Comparison of ENCODE assay signal across 19 cellular contexts in genomic region chr7:116552616-116553015, GRCh38. TPM values are rescaled to one million over a fixed set of nuclear protein-coding genes. Genes with fewer than 3 reads are reported as not detected.
A peak's percentile ranks its signal among the peaks of the same experiment; 100 is the strongest.
DNase-seq lines count a peak whose midpoint lies in the region; ATAC-seq, FAIRE-seq and TF ChIP-seq lines count a peak whose summit lies in the region.
"Had no signal": no experiment of that assay in that cellular context is flagged by ENCODE, and none has a peak within 500 bp of the region (broad histone marks: within the 10 kb centered on the region; RNA-seq: fewer than 3 reads in every experiment).

No MANE protein-coding gene starts in this region.

- H3K4me3 ChIP-seq in bronchial epithelial cell (ENCODE audit: low read depth, low read length) (no peak overlapping the region), neuronal stem cell (ENCODE audit: low read length in 2 of 2) (no peak overlapping the region)
- H3K4me3 ChIP-seq: SJSA1 had no signal

- ATAC-seq in GM18873 (IDR thresholded peaks at IDR 0.05; ENCODE audit: low FRiP score, unreplicated experiment) = no peak
- ATAC-seq in stimulated activated naive CD8-positive, alpha-beta T cell treated with anti-CD3 and anti-CD28 coated beads, Interleukin-15, Interleukin-2, amounts not matched to agents 100 U/mL and 50 U/mL, for 24 hours = no peak

- no peak overlapping the region for H3K9ac ChIP-seq in neuronal stem cell (ENCODE audit: low read depth, low read length, poor library complexity)

- no peak overlapping the region for H4K91ac ChIP-seq in neuronal stem cell (ENCODE audit: low read depth, low read length, poor library complexity)

- H3K79me1 ChIP-seq in neuronal stem cell (ENCODE audit: low read depth, low read length) = no peaks in the 10 kb centered on the region

- no peak for FAIRE-seq in bronchial epithelial cell (lab: Jason Lieb, UNC)
- FAIRE-seq: H54 had no signal

- DNase-seq in Caki2 (ENCODE audit: low read depth) (peak; percentile 66), M059J (ENCODE audit: low read depth) (peak; percentile 68), bronchial epithelial cell (ENCODE audit: low read depth) (peak; percentile 89), neuronal stem cell (ENCODE audit: low spot score) (no peak), glomerular visceral epithelial cell (ENCODE audit: extremely low spot score) (no peak)
- no peak for DNase-seq in activated T-helper 1 cell treated with anti-CD3 and anti-CD28 coated beads, Interleukin-12 subunit alpha, Interleukin-12 subunit beta, Interleukin-2, Interleukin-4 antibody, amounts not matched to agents 30 ng/mL and 10 ng/mL and 1 ng/mL, durations not matched to agents 14 hours and 24 hours and 36 hours (ENCODE audit: low spot score)
- DNase-seq in stimulated activated naive CD8-positive, alpha-beta T cell treated with anti-CD3 and anti-CD28 coated beads, Interleukin-15, Interleukin-2, amounts not matched to agents 100 U/mL and 50 U/mL, for 24 hours = no peak
- DNase-seq: activated CD4-positive, alpha-beta T cell treated with anti-CD3 and anti-CD28 coated beads, Interleukin-2, amount 50 U/mL, for 4 hours; amniotic stem cell; NCI-H1417; NK-92 treated with Interleukin-12 subunit alpha and Interleukin-12 subunit beta, amount 100 ng/mL, for 24 hours; retina; stimulated activated CD4-positive, alpha-beta T cell treated with anti-CD3 and anti-CD28 coated beads, Interleukin-2, amount 100 ng/mL, for 48 hours; stimulated activated CD8-positive, alpha-beta memory T cell treated with anti-CD3 and anti-CD28 coated beads, Interleukin-4, amount 100 ng/mL, for 48 hours had no signal

- no CpG with 5 or more reads among the region's 1 CpG for WGBS in neuronal stem cell (ENCODE audit: extremely low coverage in 2 of 2, insufficient read length in 2 of 2, insufficient replicate concordance in 1 of 2), 2 donors

- TF ChIP-seq CTCF in bronchial epithelial cell (IDR thresholded peaks at IDR 0.05; ENCODE audit: insufficient read depth, low read length, severe bottlenecking) = no peak

- peak overlapping the region; percentile 16 for H2AFZ ChIP-seq in neuronal stem cell (ENCODE audit: low read length)

- no peak overlapping the region for H3K23ac ChIP-seq in neuronal stem cell (ENCODE audit: low read depth, low read length, poor library complexity)

- no peak overlapping the region for H2BK12ac ChIP-seq in neuronal stem cell (ENCODE audit: low read length)

- no peaks in the 10 kb centered on the region for H3K4me1 Mint-ChIP-seq in activated T-helper 1 cell treated with anti-CD3 and anti-CD28 coated beads, Interleukin-12 subunit alpha, Interleukin-12 subunit beta, Interleukin-2, Interleukin-4 antibody, amounts not matched to agents 30 ng/mL and 10 ng/mL and 1 ng/mL, durations not matched to agents 14 hours and 24 hours and 36 hours (ENCODE audit: low read depth)

- no peak overlapping the region for H2AK5ac ChIP-seq in neuronal stem cell (ENCODE audit: low read depth, low read length)

- H3K4me3 Mint-ChIP-seq in activated T-helper 1 cell treated with anti-CD3 and anti-CD28 coated beads, Interleukin-12 subunit alpha, Interleukin-12 subunit beta, Interleukin-2, Interleukin-4 antibody, amounts not matched to agents 30 ng/mL and 10 ng/mL and 1 ng/mL, durations not matched to agents 14 hours and 24 hours and 36 hours = no peak overlapping the region
- H3K4me3 Mint-ChIP-seq: IgD-negative memory B cell, nephron had no signal

- H3K27ac Mint-ChIP-seq in activated T-helper 1 cell treated with anti-CD3 and anti-CD28 coated beads, Interleukin-12 subunit alpha, Interleukin-12 subunit beta, Interleukin-2, Interleukin-4 antibody, amounts not matched to agents 30 ng/mL and 10 ng/mL and 1 ng/mL, durations not matched to agents 14 hours and 24 hours and 36 hours = no peak overlapping the region
- H3K27ac Mint-ChIP-seq: IgD-negative memory B cell, nephron had no signal

- in situ Hi-C loops in Caki2 (cut with HindIII; ENCODE audit: low pct_unique_long_range_greater_than_20kb, low sequenced_read_pairs) = no loop called here

- peaks cover 0 to 2% of the 10 kb centered on the region in 2 donors for H3K4me1 ChIP-seq in neuronal stem cell (ENCODE audit: control insufficient read depth in 2 of 2, insufficient read depth in 1 of 2, low read depth in 1 of 2, low read length in 2 of 2)

- intact Hi-C loops in activated T-helper 1 cell treated with anti-CD3 and anti-CD28 coated beads, Interleukin-12 subunit alpha, Interleukin-12 subunit beta, Interleukin-2, Interleukin-4 antibody, amounts not matched to agents 30 ng/mL and 10 ng/mL and 1 ng/mL, durations not matched to agents 14 hours and 24 hours and 36 hours (cut with micrococcal nuclease) = no loop called here

- no peak overlapping the region for H2BK120ac ChIP-seq in neuronal stem cell (ENCODE audit: low read depth, low read length)

- H3K36me3 Mint-ChIP-seq in activated T-helper 1 cell treated with anti-CD3 and anti-CD28 coated beads, Interleukin-12 subunit alpha, Interleukin-12 subunit beta, Interleukin-2, Interleukin-4 antibody, amounts not matched to agents 30 ng/mL and 10 ng/mL and 1 ng/mL, durations not matched to agents 14 hours and 24 hours and 36 hours (ENCODE audit: low read depth) = no peaks in the 10 kb centered on the region
- H3K36me3 Mint-ChIP-seq: IgD-negative memory B cell had no signal

- no peak overlapping the region for H3K4me2 ChIP-seq in neuronal stem cell (ENCODE audit: insufficient read depth, low read length, poor library complexity, severe bottlenecking)

- peaks cover 14% of the 10 kb centered on the region for H3K27me3 Mint-ChIP-seq in activated T-helper 1 cell treated with anti-CD3 and anti-CD28 coated beads, Interleukin-12 subunit alpha, Interleukin-12 subunit beta, Interleukin-2, Interleukin-4 antibody, amounts not matched to agents 30 ng/mL and 10 ng/mL and 1 ng/mL, durations not matched to agents 14 hours and 24 hours and 36 hours (ENCODE audit: insufficient read depth)

- H3K27me3 ChIP-seq in bronchial epithelial cell (ENCODE audit: control insufficient read depth, insufficient read depth, low read length) (no peaks in the 10 kb centered on the region), neuronal stem cell (ENCODE audit: control insufficient read depth in 3 of 3, insufficient read depth in 3 of 3, low read depth in 1 of 3, low read length in 3 of 3) (no peaks in the 10 kb centered on the region)
- H3K27me3 ChIP-seq: SJSA1 had no signal

- no peak overlapping the region for H4K8ac ChIP-seq in neuronal stem cell (ENCODE audit: low read depth, low read length)

- H2BK15ac ChIP-seq in neuronal stem cell (ENCODE audit: low read length) = no peak overlapping the region

- no peak overlapping the region for H3K4ac ChIP-seq in neuronal stem cell (ENCODE audit: low read length)

- no peak overlapping the region for H3K27ac ChIP-seq in neuronal stem cell (replicated peaks; ENCODE audit: low read length)
- H3K27ac ChIP-seq: SJSA1 had no signal

- H3K14ac ChIP-seq in neuronal stem cell (ENCODE audit: low read length) = no peak overlapping the region

- peaks cover 20% of the 10 kb centered on the region for H3K36me3 ChIP-seq in bronchial epithelial cell (ENCODE audit: control insufficient read depth, insufficient read depth, low read length)
- H3K36me3 ChIP-seq in neuronal stem cell (replicated peaks in 1 of 2; ENCODE audit: control insufficient read depth in 2 of 2, insufficient read depth in 2 of 2, low read length in 2 of 2) = no peaks in the 10 kb centered on the region

- no peak overlapping the region for H2BK5ac ChIP-seq in neuronal stem cell (ENCODE audit: low read length)

- H3K9me3 Mint-ChIP-seq in activated T-helper 1 cell treated with anti-CD3 and anti-CD28 coated beads, Interleukin-12 subunit alpha, Interleukin-12 subunit beta, Interleukin-2, Interleukin-4 antibody, amounts not matched to agents 30 ng/mL and 10 ng/mL and 1 ng/mL, durations not matched to agents 14 hours and 24 hours and 36 hours = no peaks in the 10 kb centered on the region
- H3K9me3 Mint-ChIP-seq: IgD-negative memory B cell, nephron had no signal

- no peak overlapping the region for H3K18ac ChIP-seq in neuronal stem cell (ENCODE audit: low read length)

- H3K9me3 ChIP-seq in neuronal stem cell (replicated peaks in 1 of 2; ENCODE audit: control insufficient read depth in 2 of 2, insufficient read depth in 1 of 2, low read depth in 1 of 2, low read length in 2 of 2) = no peaks in the 10 kb centered on the region
- H3K9me3 ChIP-seq: SJSA1 had no signal

RNA-seq across cellular contexts. Expression of gene CAV1, which starts 27.8 kb away (rescaled TPM):
- total RNA-seq in Caki2 (2014; rRNA removed; shearing (Covaris generic); ENCODE audit: low replicate concordance) = 141 and 160 TPM in 2 replicates
- total RNA-seq in M059J (2014; rRNA removed; shearing (Covaris generic)) = 388 and 413 TPM in 2 replicates
- total RNA-seq in bronchial epithelial cell = 91.5 and 157 TPM in 2 replicates
- polyA plus RNA-seq in neuronal stem cell (2013, experiment 1 of 2) = 1.3 TPM
- 1.4 TPM for polyA plus RNA-seq in neuronal stem cell (2013, experiment 2 of 2)
- total RNA-seq in activated T-helper 1 cell treated with anti-CD3 and anti-CD28 coated beads, Interleukin-12 subunit alpha, Interleukin-12 subunit beta, Interleukin-2, Interleukin-4 antibody, amounts not matched to agents 30 ng/mL and 10 ng/mL and 1 ng/mL, durations not matched to agents 14 hours and 24 hours and 36 hours = 0.76 and 1.8 TPM in 2 replicates

RNA-seq across cellular contexts. Expression of gene CAV2, which starts 53.1 kb away (rescaled TPM):
- 191 and 199 TPM in 2 replicates for total RNA-seq in Caki2 (2014; rRNA removed; shearing (Covaris generic); ENCODE audit: low replicate concordance)
- total RNA-seq in M059J (2014; rRNA removed; shearing (Covaris generic)) = 151 and 165 TPM in 2 replicates
- total RNA-seq in bronchial epithelial cell = 132 and 150 TPM in 2 replicates
- polyA plus RNA-seq in neuronal stem cell (2013, experiment 1 of 2) = 1.2 TPM
- 1.3 TPM for polyA plus RNA-seq in neuronal stem cell (2013, experiment 2 of 2)
- not detected in 2 replicates for total RNA-seq in activated T-helper 1 cell treated with anti-CD3 and anti-CD28 coated beads, Interleukin-12 subunit alpha, Interleukin-12 subunit beta, Interleukin-2, Interleukin-4 antibody, amounts not matched to agents 30 ng/mL and 10 ng/mL and 1 ng/mL, durations not matched to agents 14 hours and 24 hours and 36 hours
- polyA plus RNA-seq: IgD-negative memory B cell had no signal

Comparison
In these comparisons a context has a peak if more than half of its experiments do, and no peak if none do; other contexts are left out.
1. DNase-seq: peak in Caki2 (single experiment), M059J (single experiment) and bronchial epithelial cell (single experiment); none in neuronal stem cell (single experiment), activated T-helper 1 cell treated with anti-CD3 and anti-CD28 coated beads, Interleukin-12 subunit alpha, Interleukin-12 subunit beta, Interleukin-2, Interleukin-4 antibody, amounts not matched to agents 30 ng/mL and 10 ng/mL and 1 ng/mL, durations not matched to agents 14 hours and 24 hours and 36 hours (single experiment), glomerular visceral epithelial cell (single experiment) and stimulated activated naive CD8-positive, alpha-beta T cell treated with anti-CD3 and anti-CD28 coated beads, Interleukin-15, Interleukin-2, amounts not matched to agents 100 U/mL and 50 U/mL, for 24 hours (single experiment).
2. RNA of gene CAV1, which starts 27.8 kb away (total RNA-seq): 388 to 413 TPM in M059J, 91.5 to 157 TPM in bronchial epithelial cell and 141 to 160 TPM in Caki2; 0.76 to 1.8 TPM in activated T-helper 1 cell treated with anti-CD3 and anti-CD28 coated beads, Interleukin-12 subunit alpha, Interleukin-12 subunit beta, Interleukin-2, Interleukin-4 antibody, amounts not matched to agents 30 ng/mL and 10 ng/mL and 1 ng/mL, durations not matched to agents 14 hours and 24 hours and 36 hours; every median in the first group is over 10 times any median in the second.
3. RNA of gene CAV2, which starts 53.1 kb away (total RNA-seq): 191 to 199 TPM in Caki2, 151 to 165 TPM in M059J and 132 to 150 TPM in bronchial epithelial cell; not detected in activated T-helper 1 cell treated with anti-CD3 and anti-CD28 coated beads, Interleukin-12 subunit alpha, Interleukin-12 subunit beta, Interleukin-2, Interleukin-4 antibody, amounts not matched to agents 30 ng/mL and 10 ng/mL and 1 ng/mL, durations not matched to agents 14 hours and 24 hours and 36 hours; every median in the first group is over 100 times any median in the second.